Comparison of ENCODE assay signal across 16 cellular contexts in genomic region chr9:113514748-113515147, GRCh38. TPM values are rescaled to one million over a fixed set of nuclear protein-coding genes. Genes with fewer than 3 reads are reported as not detected.
A peak's percentile ranks its signal among the peaks of the same experiment; 100 is the strongest.
DNase-seq lines count a peak whose midpoint lies in the region; ATAC-seq, FAIRE-seq and TF ChIP-seq lines count a peak whose summit lies in the region.
"Had no signal": no experiment of that assay in that cellular context is flagged by ENCODE, and none has a peak within 500 bp of the region (broad histone marks: within the 10 kb centered on the region; RNA-seq: fewer than 3 reads in every experiment).

No MANE protein-coding gene starts in this region.

- H3K4me3 ChIP-seq in GM23338 (no peak overlapping the region), spleen (no peak overlapping the region)

- no peaks in the 10 kb centered on the region for H3K9me3 Mint-ChIP-seq in activated T-cell treated with anti-CD3 and anti-CD28 coated beads, Interleukin-2, amount 50 U/mL, for 24 hours
- no peaks in the 10 kb centered on the region for H3K9me3 Mint-ChIP-seq in GM23338
- no peaks in the 10 kb centered on the region for H3K9me3 Mint-ChIP-seq in effector memory CD8-positive, alpha-beta T cell

- no peak overlapping the region for H2AFZ ChIP-seq in GM23338

- no peaks in the 10 kb centered on the region for H3K9me2 ChIP-seq in GM23338 (ENCODE audit: insufficient read depth)

- H3K27ac ChIP-seq in GM23338 (ENCODE audit: low read depth) (no peak overlapping the region), spleen (peak overlapping the region in 1 of 8 donors; percentile 4)

- no peak overlapping the region for H3K4me3 Mint-ChIP-seq in activated T-cell treated with anti-CD3 and anti-CD28 coated beads, Interleukin-2, amount 50 U/mL, for 24 hours
- H3K4me3 Mint-ChIP-seq in GM23338, result no peak overlapping the region
- H3K4me3 Mint-ChIP-seq in effector memory CD8-positive, alpha-beta T cell, result peak overlapping the region; percentile 81 to 84
- H3K4me3 Mint-ChIP-seq: CD14-positive monocyte had no signal

- peak overlapping the region; percentile 10 for H3K27ac Mint-ChIP-seq in activated T-cell treated with anti-CD3 and anti-CD28 coated beads, Interleukin-2, amount 50 U/mL, for 24 hours
- H3K27ac Mint-ChIP-seq in GM23338, result peak overlapping the region; percentile 47; the same call in 1 of the 2 replicates
- peak overlapping the region; percentile 92 to 94 for H3K27ac Mint-ChIP-seq in effector memory CD8-positive, alpha-beta T cell
- H3K27ac Mint-ChIP-seq: CD14-positive monocyte had no signal

- H3K4me1 Mint-ChIP-seq in activated T-cell treated with anti-CD3 and anti-CD28 coated beads, Interleukin-2, amount 50 U/mL, for 24 hours (ENCODE audit: low read depth), result peaks cover 88% of the 10 kb centered on the region
- peaks cover 3% of the 10 kb centered on the region; the same call in 2 of the 3 replicates for H3K4me1 Mint-ChIP-seq in GM23338
- H3K4me1 Mint-ChIP-seq in effector memory CD8-positive, alpha-beta T cell (ENCODE audit: low read depth in 2 of 2), result peaks cover 70 to 82% of the 10 kb centered on the region in 2 donors

- no peaks in the 10 kb centered on the region for H3K79me2 ChIP-seq in GM23338 (replicated peaks; ENCODE audit: insufficient read depth)

- no peaks in the 10 kb centered on the region for H3K9me3 ChIP-seq in spleen

- H3K27me3 ChIP-seq in GM23338 (ENCODE audit: insufficient read depth) (no peaks in the 10 kb centered on the region), spleen (replicated peaks in 1 of 7) (no peaks in the 10 kb centered on the region)

- intact Hi-C loops in spleen (cut with DNase I; ENCODE audit: low total_unique reads), result loop anchor here (10.0 kb wide), 1 partner anchor 60 kb away; no protein-coding TSS in a partner anchor

- no peak overlapping the region for H3K4me2 ChIP-seq in GM23338

- no peak for ATAC-seq in GM23338
- no peak for ATAC-seq in effector memory CD8-positive, alpha-beta T cell (replicated peaks)
- ATAC-seq in GM18870 (IDR thresholded peaks at IDR 0.05; ENCODE audit: unreplicated experiment), result no peak
- no peak for ATAC-seq in HG03039 (IDR thresholded peaks at IDR 0.05; ENCODE audit: unreplicated experiment)
- ATAC-seq: HCT116, Panc1 had no signal

- TF ChIP-seq POLR2A in spleen (IDR thresholded peaks at IDR 0.05), result no peak
- no peak for TF ChIP-seq POLR2A in H54 (IDR thresholded peaks at IDR 0.05; ENCODE audit: low read depth, low read length)

- H3K27me3 Mint-ChIP-seq in activated T-cell treated with anti-CD3 and anti-CD28 coated beads, Interleukin-2, amount 50 U/mL, for 24 hours, result no peaks in the 10 kb centered on the region
- H3K27me3 Mint-ChIP-seq in GM23338 (ENCODE audit: insufficient read depth, low read depth, poor library complexity), result peaks cover 3% of the 10 kb centered on the region
- H3K27me3 Mint-ChIP-seq in effector memory CD8-positive, alpha-beta T cell, result no peaks in the 10 kb centered on the region

- no peaks in the 10 kb centered on the region for H3K36me3 ChIP-seq in GM23338 (ENCODE audit: insufficient read depth)
- peaks cover 0 to 60% (median 0%) of the 10 kb centered on the region in 6 donors for H3K36me3 ChIP-seq in spleen

- 84 to 98% (median 90%) methylated on average over 6 of the region's 6 CpGs for WGBS in spleen, 5 donors

- H3K4me1 ChIP-seq in GM23338 (ENCODE audit: insufficient read depth), result no peaks in the 10 kb centered on the region
- peaks cover 21 to 100% (median 88%) of the 10 kb centered on the region in 6 donors for H3K4me1 ChIP-seq in spleen

- no peaks in the 10 kb centered on the region for H4K20me1 ChIP-seq in GM23338 (replicated peaks; ENCODE audit: insufficient read depth)

- no peak for DNase-seq in activated T-cell treated with anti-CD3 and anti-CD28 coated beads, Interleukin-2, amount 50 U/mL, for 24 hours
- DNase-seq in activated T-cell treated with anti-CD3 and anti-CD28 coated beads, Interleukin-2, amount 50 U/mL, for 48 hours, result no peak
- DNase-seq in GM23338 (ENCODE audit: low spot score), result no peak
- no peak for DNase-seq in effector memory CD8-positive, alpha-beta T cell
- DNase-seq in spleen, result peak; percentile 49
- DNase-seq in H54 (ENCODE audit: insufficient read length, low spot score), result no peak
- DNase-seq: NCI-H1694 treated with DMSO at 0.1 percent for 48 hours, NCI-H446 treated with DMSO at 0.1 percent for 48 hours, NCI-H748 treated with DMSO at 0.1 percent for 48 hours, SHP77 treated with DMSO at 0.1 percent for 48 hours had no signal

- FAIRE-seq in H54 (lab: Jason Lieb, UNC), result no peak
- FAIRE-seq: HTR-8/SVneo had no signal

- peaks cover 26% of the 10 kb centered on the region for H3K36me3 Mint-ChIP-seq in activated T-cell treated with anti-CD3 and anti-CD28 coated beads, Interleukin-2, amount 50 U/mL, for 24 hours (ENCODE audit: low read depth)
- no peaks in the 10 kb centered on the region for H3K36me3 Mint-ChIP-seq in GM23338 (ENCODE audit: low read depth)
- peaks cover 22% of the 10 kb centered on the region for H3K36me3 Mint-ChIP-seq in effector memory CD8-positive, alpha-beta T cell (ENCODE audit: insufficient read depth)
- H3K36me3 Mint-ChIP-seq: CD14-positive monocyte had no signal

- no peak for TF ChIP-seq CTCF in GM23338 (conservative IDR thresholded peaks at IDR 0.05; ENCODE audit: low read depth in 2 of 2)
- no peak for TF ChIP-seq CTCF in spleen (IDR thresholded peaks at IDR 0.05 in 8 of 11, conservative IDR thresholded peaks at IDR 0.05 in 3 of 11)

- no peaks in the 10 kb centered on the region for H3F3A ChIP-seq in GM23338 (replicated peaks; ENCODE audit: low read depth)

TF ChIP-seq in GM23338, 12 proteins besides CTCF, POLR2A, EP300 and RAD21 (continues in another document):
- no peak for TF ChIP-seq EZH2 (IDR thresholded peaks at IDR 0.05; ENCODE audit: low read depth, unreplicated experiment)
- TF ChIP-seq JUNB (IDR thresholded peaks at IDR 0.05; ENCODE audit: unreplicated experiment), result no peak
- no peak for TF ChIP-seq ZNF114 (CRISPR knock-in tag; IDR thresholded peaks at IDR 0.05)
- no peak for TF ChIP-seq POLR2AphosphoS5 (IDR thresholded peaks at IDR 0.05; ENCODE audit: low read depth)
- TF ChIP-seq STAT1 (IDR thresholded peaks at IDR 0.05; ENCODE audit: unreplicated experiment), result no peak
- TF ChIP-seq EZH2phosphoT487 (IDR thresholded peaks at IDR 0.05; ENCODE audit: unreplicated experiment), result no peak
- TF ChIP-seq ZNF331 (CRISPR knock-in tag; IDR thresholded peaks at IDR 0.05; ENCODE audit: low read depth), result no peak
- TF ChIP-seq REST (IDR thresholded peaks at IDR 0.05; ENCODE audit: unreplicated experiment), result no peak
- no peak for TF ChIP-seq CREB1 (CRISPR knock-in tag; IDR thresholded peaks at IDR 0.05; ENCODE audit: low read depth)
- no peak for TF ChIP-seq NANOG (IDR thresholded peaks at IDR 0.05; ENCODE audit: borderline replicate concordance)

RNA-seq across cellular contexts. Expression of gene RGS3, which starts 51.2 kb away (rescaled TPM):
- total RNA-seq in GM23338 (2014; rRNA removed; shearing (Covaris generic)), result 16.0 and 24.3 TPM in 2 replicates
- polyA plus RNA-seq in GM23338 (2016; fragmentation: Nextera tagmentation; extraction: Ambion mirVana) (12.2 and 14.2 TPM in 2 replicates), spleen (10 to 100 TPM; 17.5 to 48.3 (median 26.5) TPM)
- 100 to 1,000 TPM in 1 of 7 donors, 10 to 100 TPM in 6; 63.2 to 122 (median 84.4) TPM for total RNA-seq in spleen

Comparison
In these comparisons a context has a peak if more than half of its experiments do, and no peak if none do; other contexts are left out.
1. H3K27ac Mint-ChIP-seq: peak in every context shown above with its lines; median percentile 93 in effector memory CD8-positive, alpha-beta T cell; 47 in GM23338; 10 in activated T-cell treated with anti-CD3 and anti-CD28 coated beads, Interleukin-2, amount 50 U/mL, for 24 hours.
2. H3K4me3 Mint-ChIP-seq: peak in effector memory CD8-positive, alpha-beta T cell (2 of 2); none in activated T-cell treated with anti-CD3 and anti-CD28 coated beads, Interleukin-2, amount 50 U/mL, for 24 hours (single experiment) and GM23338 (single experiment).